Comparison of ENCODE assay signal across 8 cellular contexts in genomic region chr12:6852651-6853354, GRCh38. TPM values are rescaled to one million over a fixed set of nuclear protein-coding genes. Genes with fewer than 3 reads are reported as not detected.
DNase-seq lines count a peak whose midpoint lies in the region; ATAC-seq lines count a peak whose summit lies in the region.

No MANE protein-coding gene starts in this region.

- peaks cover 71% of the 10 kb centered on the region for H3K36me3 ChIP-seq in MG63

- H3K9me3 Mint-ChIP-seq in activated CD4-positive, alpha-beta T cell treated with anti-CD3 and anti-CD28 coated beads, Interleukin-2, amount 10 ng/mL, durations not matched to agents 7 days and 5 days: no peaks in the 10 kb centered on the region
- no peaks in the 10 kb centered on the region for H3K9me3 Mint-ChIP-seq in stimulated activated naive CD8-positive, alpha-beta T cell treated with anti-CD3 and anti-CD28 coated beads, Interleukin-15, Interleukin-2, amounts not matched to agents 100 ng/mL and 50 ng/mL, for 24 hours

- H3K27me3 Mint-ChIP-seq in activated CD4-positive, alpha-beta T cell treated with anti-CD3 and anti-CD28 coated beads, Interleukin-2, amount 10 ng/mL, durations not matched to agents 7 days and 5 days: no peaks in the 10 kb centered on the region
- H3K27me3 Mint-ChIP-seq in stimulated activated naive CD8-positive, alpha-beta T cell treated with anti-CD3 and anti-CD28 coated beads, Interleukin-15, Interleukin-2, amounts not matched to agents 100 ng/mL and 50 ng/mL, for 24 hours: no peaks in the 10 kb centered on the region

- peaks cover 43% of the 10 kb centered on the region for H3K4me1 Mint-ChIP-seq in activated CD4-positive, alpha-beta T cell treated with anti-CD3 and anti-CD28 coated beads, Interleukin-2, amount 10 ng/mL, durations not matched to agents 7 days and 5 days
- H3K4me1 Mint-ChIP-seq in stimulated activated naive CD8-positive, alpha-beta T cell treated with anti-CD3 and anti-CD28 coated beads, Interleukin-15, Interleukin-2, amounts not matched to agents 100 ng/mL and 50 ng/mL, for 24 hours (ENCODE audit: low read depth): peaks cover 50% of the 10 kb centered on the region

- peaks cover 44% of the 10 kb centered on the region for H3K36me3 Mint-ChIP-seq in activated CD4-positive, alpha-beta T cell treated with anti-CD3 and anti-CD28 coated beads, Interleukin-2, amount 10 ng/mL, durations not matched to agents 7 days and 5 days (ENCODE audit: low read depth)
- H3K36me3 Mint-ChIP-seq in stimulated activated naive CD8-positive, alpha-beta T cell treated with anti-CD3 and anti-CD28 coated beads, Interleukin-15, Interleukin-2, amounts not matched to agents 100 ng/mL and 50 ng/mL, for 24 hours (ENCODE audit: low read depth): peaks cover 47% of the 10 kb centered on the region

- CTCF ChIA-PET in activated CD4-positive, alpha-beta T cell treated with anti-CD3 and anti-CD28 coated beads, Interleukin-2, amount 10 ng/mL, durations not matched to agents 7 days and 5 days (lab: Charles Lee): interaction anchor here (0.6 to 6.2 kb wide), 19 partner anchors 11 to 317 kb away, joined by 3 to 67 read pairs (median 4); partner anchors contain the start of genes GNB3, GPR162, MLF2 and P3H3

- no peak for ATAC-seq in GM19395 (IDR thresholded peaks at IDR 0.05; ENCODE audit: unreplicated experiment)
- ATAC-seq in HG03097 (IDR thresholded peaks at IDR 0.05; ENCODE audit: low FRiP score, unreplicated experiment): no peak

- peak overlapping the region; percentile 100 for H3K27ac Mint-ChIP-seq in activated CD4-positive, alpha-beta T cell treated with anti-CD3 and anti-CD28 coated beads, Interleukin-2, amount 10 ng/mL, durations not matched to agents 7 days and 5 days
- H3K27ac Mint-ChIP-seq in stimulated activated naive CD8-positive, alpha-beta T cell treated with anti-CD3 and anti-CD28 coated beads, Interleukin-15, Interleukin-2, amounts not matched to agents 100 ng/mL and 50 ng/mL, for 24 hours: peak overlapping the region; percentile 98

- peak overlapping the region; percentile 86 for H3K4me3 ChIP-seq in MG63

- no peaks in the 10 kb centered on the region for H3K27me3 ChIP-seq in MG63

- POLR2A ChIA-PET in activated CD4-positive, alpha-beta T cell treated with anti-CD3 and anti-CD28 coated beads, Interleukin-2, amount 10 ng/mL, durations not matched to agents 7 days and 5 days (lab: Charles Lee): interaction anchor here (0.6 to 2.8 kb wide), 10 partner anchors 9 to 319 kb away, joined by 3 to 23 read pairs (median 6); partner anchors contain the start of genes C12orf57, GAPDH, MLF2 and RNU7-1

- peak overlapping the region; percentile 84 for H3K4me3 Mint-ChIP-seq in activated CD4-positive, alpha-beta T cell treated with anti-CD3 and anti-CD28 coated beads, Interleukin-2, amount 10 ng/mL, durations not matched to agents 7 days and 5 days
- peak overlapping the region; percentile 95 for H3K4me3 Mint-ChIP-seq in stimulated activated naive CD8-positive, alpha-beta T cell treated with anti-CD3 and anti-CD28 coated beads, Interleukin-15, Interleukin-2, amounts not matched to agents 100 ng/mL and 50 ng/mL, for 24 hours

- no peaks in the 10 kb centered on the region for H3K9me3 ChIP-seq in MG63

- DNase-seq in D341Med (ENCODE audit: low spot score) (peak; percentile 79), MG63 (peak; percentile 78), midbrain (lab: John Stamatoyannopoulos, UW) (peak; percentile 51)
- peak; percentile 74 for DNase-seq in activated CD4-positive, alpha-beta T cell treated with anti-CD3 and anti-CD28 coated beads, Interleukin-2, amount 10 ng/mL, durations not matched to agents 7 days and 5 days
- peak; percentile 37 for DNase-seq in effector CD8-positive, alpha-beta T cell (lab: John Stamatoyannopoulos, UW)

RNA-seq across cellular contexts. Expression of gene USP5, which starts 0.9 kb away (rescaled TPM):
- 104 and 143 TPM in 2 replicates for total RNA-seq in MG63 (2014; rRNA removed; shearing (Covaris generic); ENCODE audit: low replicate concordance)
- 100 to 1,000 TPM; 119 to 131 TPM for total RNA-seq in activated CD4-positive, alpha-beta T cell treated with anti-CD3 and anti-CD28 coated beads, Interleukin-2, amount 10 ng/mL, durations not matched to agents 7 days and 5 days

RNA-seq across cellular contexts. Expression of gene CDCA3, which starts 1.7 kb away (rescaled TPM):
- 29.8 and 110 TPM in 2 replicates for total RNA-seq in MG63 (2014; rRNA removed; shearing (Covaris generic); ENCODE audit: low replicate concordance)
- 100 to 1,000 TPM; 118 to 122 TPM for total RNA-seq in activated CD4-positive, alpha-beta T cell treated with anti-CD3 and anti-CD28 coated beads, Interleukin-2, amount 10 ng/mL, durations not matched to agents 7 days and 5 days

RNA-seq across cellular contexts. Expression of gene GNB3, which starts 12.1 kb away (rescaled TPM):
- total RNA-seq in MG63 (2014; rRNA removed; shearing (Covaris generic); ENCODE audit: low replicate concordance): 0.43 TPM in 1 of 2 replicates, not detected in the other
- total RNA-seq in activated CD4-positive, alpha-beta T cell treated with anti-CD3 and anti-CD28 coated beads, Interleukin-2, amount 10 ng/mL, durations not matched to agents 7 days and 5 days: not detected

RNA-seq across cellular contexts. Expression of gene TPI1, which starts 14.5 kb away (rescaled TPM):
- total RNA-seq in MG63 (2014; rRNA removed; shearing (Covaris generic); ENCODE audit: low replicate concordance): 1,500 and 1,845 TPM in 2 replicates
- total RNA-seq in activated CD4-positive, alpha-beta T cell treated with anti-CD3 and anti-CD28 coated beads, Interleukin-2, amount 10 ng/mL, durations not matched to agents 7 days and 5 days: 1,000 to 10,000 TPM in 1 of 2 experiments, 100 to 1,000 TPM in 1; 918 to 1,035 TPM

RNA-seq across cellular contexts. Expression of gene SPSB2, which starts 20.3 kb away (rescaled TPM):
- 11.4 and 19.9 TPM in 2 replicates for total RNA-seq in MG63 (2014; rRNA removed; shearing (Covaris generic); ENCODE audit: low replicate concordance)
- total RNA-seq in activated CD4-positive, alpha-beta T cell treated with anti-CD3 and anti-CD28 coated beads, Interleukin-2, amount 10 ng/mL, durations not matched to agents 7 days and 5 days: 10 to 100 TPM; 15.4 to 17.3 TPM
